ENCODE assay signal across 19 cellular contexts in genomic region chr15:99050328-99050980, GRCh38. TPM values are rescaled to one million over a fixed set of nuclear protein-coding genes. Genes with fewer than 3 reads are reported as not detected.
DNase-seq lines count a peak whose midpoint lies in the region; ATAC-seq and TF ChIP-seq lines count a peak whose summit lies in the region.
"Had no signal": no experiment of that assay in that cellular context is flagged by ENCODE, and none has a peak within 500 bp of the region (broad histone marks: within the 10 kb centered on the region; RNA-seq: fewer than 3 reads in every experiment).

No MANE protein-coding gene starts in this region.

- no peaks in the 10 kb centered on the region for H3K9me3 Mint-ChIP-seq in endodermal cell
- H3K9me3 Mint-ChIP-seq: GM23338 had no signal

- no peaks in the 10 kb centered on the region for H3K36me3 Mint-ChIP-seq in endodermal cell (ENCODE audit: low read depth)
- H3K36me3 Mint-ChIP-seq: CD4-positive, CD25-positive, alpha-beta regulatory T cell; CD8-positive, alpha-beta memory T cell had no signal

- DNase-seq in cerebellum (ENCODE audit: low spot score), result peak; percentile 44
- DNase-seq in endodermal cell, result peak; percentile 26
- peak; percentile 23 for DNase-seq in posterior vena cava (ENCODE audit: low spot score)
- DNase-seq in smooth muscle cell (lab: John Stamatoyannopoulos, UW; ENCODE audit: unreplicated experiment), result no peak
- DNase-seq in activated T-cell treated with anti-CD3 and anti-CD28 coated beads, Interleukin-2, amount 50 U/mL, for 48 hours, result no peak
- DNase-seq: ACHN; BE2C; C1 segment of cervical spinal cord; CD4-positive, CD25-positive, alpha-beta regulatory T cell; CD8-positive, alpha-beta memory T cell; COR-L47; DMS 273 treated with DMSO at 0.1 percent for 48 hours; DMS53; DND-41; EL; HCEC 1CT had no signal

- H3K4me1 Mint-ChIP-seq in endodermal cell, result no peaks in the 10 kb centered on the region

- H3K4me2 ChIP-seq in smooth muscle cell, result no peak overlapping the region
- H3K4me2 ChIP-seq: GM23338 had no signal

- H3K27ac Mint-ChIP-seq in endodermal cell, result no peak overlapping the region
- H3K27ac Mint-ChIP-seq: CD4-positive, CD25-positive, alpha-beta regulatory T cell; CD8-positive, alpha-beta memory T cell; GM23338 had no signal

- H3K9ac ChIP-seq in endodermal cell (ENCODE audit: extremely low read depth, low read length, poor library complexity, severe bottlenecking) (no peak overlapping the region), smooth muscle cell (ENCODE audit: low read depth) (no peak overlapping the region)

- H2AFZ ChIP-seq in smooth muscle cell (ENCODE audit: low read depth), result no peak overlapping the region
- H2AFZ ChIP-seq: GM23338 had no signal

- intact Hi-C loops in posterior vena cava (cut with DNase I), result loop anchor here in 1 of 2 donors (10.0 kb wide), 1 partner anchor 276 kb away; no protein-coding TSS in a partner anchor

- ATAC-seq in GM18517 (IDR thresholded peaks at IDR 0.05; ENCODE audit: unreplicated experiment), result no peak
- ATAC-seq: GM23338 had no signal

- H3K27me3 ChIP-seq in endodermal cell (ENCODE audit: control insufficient read depth, insufficient read depth, low read length, poor library complexity, severe bottlenecking) (no peaks in the 10 kb centered on the region), smooth muscle cell (ENCODE audit: low read depth) (no peaks in the 10 kb centered on the region)
- H3K27me3 ChIP-seq: BE2C had no signal

- no peak overlapping the region for H3K4me3 Mint-ChIP-seq in endodermal cell
- H3K4me3 Mint-ChIP-seq: CD4-positive, CD25-positive, alpha-beta regulatory T cell; CD8-positive, alpha-beta memory T cell; GM23338 had no signal

- H3K4me1 ChIP-seq in endodermal cell (ENCODE audit: control insufficient read depth, insufficient read depth, low read length) (no peaks in the 10 kb centered on the region), smooth muscle cell (ENCODE audit: low read depth) (no peaks in the 10 kb centered on the region)
- H3K4me1 ChIP-seq: BE2C had no signal

- H3K27ac ChIP-seq in endodermal cell (ENCODE audit: low read depth, low read length), result no peak overlapping the region
- no peak overlapping the region for H3K27ac ChIP-seq in smooth muscle cell (ENCODE audit: low read depth)

- peaks cover 5% of the 10 kb centered on the region for H3K27me3 Mint-ChIP-seq in endodermal cell (ENCODE audit: insufficient read depth)

- TF ChIP-seq CTCF in endodermal cell (conservative IDR thresholded peaks at IDR 0.05) (no peak), smooth muscle cell (IDR thresholded peaks at IDR 0.05; ENCODE audit: borderline replicate concordance, insufficient read depth, poor library complexity, severe bottlenecking) (no peak)

- H3K36me3 ChIP-seq in endodermal cell (ENCODE audit: control insufficient read depth, insufficient read depth, low read length) (no peaks in the 10 kb centered on the region), smooth muscle cell (ENCODE audit: low read depth) (no peaks in the 10 kb centered on the region)
- H3K36me3 ChIP-seq: BE2C had no signal

- H3F3A ChIP-seq in smooth muscle cell (ENCODE audit: low read depth), result no peaks in the 10 kb centered on the region

- H3K9me3 ChIP-seq in endodermal cell (ENCODE audit: control insufficient read depth, low read length) (no peaks in the 10 kb centered on the region), smooth muscle cell (replicated peaks; ENCODE audit: low read depth) (no peaks in the 10 kb centered on the region)
- H3K9me3 ChIP-seq: BE2C had no signal

- H4K20me1 ChIP-seq in smooth muscle cell (ENCODE audit: low read depth), result no peaks in the 10 kb centered on the region

- no peaks in the 10 kb centered on the region for H3K79me2 ChIP-seq in smooth muscle cell (ENCODE audit: low read depth)

- H3K4me3 ChIP-seq in endodermal cell (ENCODE audit: low read length), result no peak overlapping the region
- H3K4me3 ChIP-seq in smooth muscle cell, result no peak overlapping the region
- H3K4me3 ChIP-seq: GM23338 had no signal

- 89 to 91% methylated on average over 5 to 6 of the region's 6 CpGs for WGBS in endodermal cell (ENCODE audit: insufficient coverage in 1 of 2, insufficient read length in 1 of 2), 2 experiments
- WGBS in smooth muscle cell (ENCODE audit: low lambda C conversion rate), result 92% methylated on average over 6 of the region's 6 CpGs

RNA-seq across cellular contexts. Expression of gene PGPEP1L, which starts 42.9 kb away (rescaled TPM):
- total RNA-seq in cerebellum (0.27 TPM), endodermal cell (not detected), posterior vena cava (1 to 10 TPM in 1 of 2 donors, under 1 TPM in 1; 0.29 to 1.7 TPM), smooth muscle cell (not detected in 2 replicates)
- polyA plus RNA-seq in endodermal cell (2013, experiment 1 of 2), result not detected
- polyA plus RNA-seq in endodermal cell (2013, experiment 2 of 2), result not detected
- polyA plus RNA-seq in smooth muscle cell, result not detected in 2 replicates
- total RNA-seq: CD4-positive, CD25-positive, alpha-beta regulatory T cell; CD8-positive, alpha-beta memory T cell; GM23338; HT-29 had no signal
- polyA plus RNA-seq: CD4-positive, CD25-positive, alpha-beta regulatory T cell; CD8-positive, alpha-beta memory T cell; GM23338 had no signal

RNA-seq across cellular contexts. Expression of gene SYNM, which starts 54.4 kb away (rescaled TPM):
- 11.9 TPM for total RNA-seq in cerebellum
- 10 to 100 TPM in 1 of 2 donors, 1 to 10 TPM in 1; 2.3 to 12.5 TPM for total RNA-seq in endodermal cell
- polyA plus RNA-seq in endodermal cell (2013, experiment 1 of 2), result 2.0 TPM
- 2.5 TPM for polyA plus RNA-seq in endodermal cell (2013, experiment 2 of 2)
- total RNA-seq in posterior vena cava, result 100 to 1,000 TPM; 447 to 863 TPM
- 3.0 and 4.9 TPM in 2 replicates for total RNA-seq in smooth muscle cell
- 1.3 and 2.6 TPM in 2 replicates for polyA plus RNA-seq in smooth muscle cell
- total RNA-seq: HT-29 had no signal

Comparison
In these comparisons a context has a peak if more than half of its experiments do, and no peak if none do; other contexts are left out.
1. DNase-seq: peak in cerebellum (single experiment), endodermal cell (single experiment) and posterior vena cava (single experiment); none in smooth muscle cell (single experiment) and activated T-cell treated with anti-CD3 and anti-CD28 coated beads, Interleukin-2, amount 50 U/mL, for 48 hours (0 of 2).
2. RNA of gene SYNM, which starts 54.4 kb away (total RNA-seq): 447 to 863 TPM in posterior vena cava; 2.3 to 12.5 TPM in endodermal cell, 11.9 TPM in cerebellum (single experiment) and 3.0 to 4.9 TPM in smooth muscle cell; every median in the first group is over 10 times any median in the second.